ENCODE assay signal across 8 cellular contexts in genomic region chr6:105402981-105403935, GRCh38. TPM values are rescaled to one million over a fixed set of nuclear protein-coding genes. Genes with fewer than 3 reads are reported as not detected.
A peak's percentile ranks its signal among the peaks of the same experiment; 100 is the strongest.
DNase-seq lines count a peak whose midpoint lies in the region; ATAC-seq, FAIRE-seq and TF ChIP-seq lines count a peak whose summit lies in the region.

PREP (minus strand) TSS chr6:105403082; CDS start chr6:105402891, 191 bp downstream.

- no peaks in the 10 kb centered on the region for H3K9me3 ChIP-seq in keratinocyte (ENCODE audit: control insufficient read depth, low read depth, low read length)

- dilution Hi-C loops in keratinocyte (cut with MboI; ENCODE audit: extremely low pct_ligation_motif_present, low sequenced_read_pairs) = loop anchor here (25.0 kb wide), 1 partner anchor 316 kb away; no protein-coding TSS in a partner anchor

- TF ChIP-seq CTCF in AG10803 (conservative IDR thresholded peaks at IDR 0.05; ENCODE audit: low read length) (peak; percentile 89), keratinocyte (optimal IDR thresholded peaks at IDR 0.05 in 1 of 3, IDR thresholded peaks at IDR 0.05 in 1 of 3, conservative IDR thresholded peaks at IDR 0.05 in 1 of 3; ENCODE audit: extremely low read depth in 1 of 3, insufficient read depth in 2 of 3, low read length in 3 of 3) (peak; percentile 83 to 96 (median 83))

- H3K27me3 ChIP-seq in keratinocyte (ENCODE audit: control insufficient read depth, extremely low read depth, insufficient read depth, low read length) = no peaks in the 10 kb centered on the region

- DNase-seq in AG10803 (ENCODE audit: low read depth) = peak; percentile 90
- DNase-seq in NCI-H2227 (lab: John Stamatoyannopoulos, UW; ENCODE audit: unreplicated experiment) = peak; percentile 85
- DNase-seq in activated CD4-positive, CD25-positive, alpha-beta regulatory T cell treated with anti-CD3 and anti-CD28 coated beads, Interleukin-2, amount 50 U/mL, for 16 hours (ENCODE audit: low read depth, low spot score) = peak; percentile 65
- DNase-seq in central memory CD4-positive, alpha-beta T cell = peak; percentile 79
- no peak for DNase-seq in keratinocyte (ENCODE audit: low read depth, low spot score)
- DNase-seq in stimulated activated CD4-positive, alpha-beta T cell treated with anti-CD3 and anti-CD28 coated beads, Interleukin-12 subunit alpha, Interleukin-12 subunit beta, amount 100 ng/mL, for 48 hours (ENCODE audit: low read depth in 2 of 3, low spot score in 1 of 3) = peak; percentile 61 to 81 (median 70)

- peaks cover 37% of the 10 kb centered on the region for H3K4me1 ChIP-seq in keratinocyte (ENCODE audit: control insufficient read depth, extremely low read depth, insufficient read depth, low read length)

- no peaks in the 10 kb centered on the region for H3K36me3 ChIP-seq in keratinocyte (ENCODE audit: control insufficient read depth in 2 of 2, extremely low read depth in 1 of 2, insufficient read depth in 2 of 2, low read length in 2 of 2)

- H3K9ac ChIP-seq in keratinocyte (ENCODE audit: control insufficient read depth, extremely low read depth, insufficient read depth, low read length) = peak within 1 kb of the TSS; percentile 85

- peak; percentile 78 for FAIRE-seq in keratinocyte (lab: Jason Lieb, UNC)

- ATAC-seq in GM18907 (IDR thresholded peaks at IDR 0.05; ENCODE audit: unreplicated experiment) = peak; percentile 96
- ATAC-seq in HG03139 (IDR thresholded peaks at IDR 0.05; ENCODE audit: unreplicated experiment) = peak; percentile 90

- H3K4me3 ChIP-seq in AG10803 (ENCODE audit: low read length) (peak within 1 kb of the TSS; percentile 91), keratinocyte (ENCODE audit: control insufficient read depth in 2 of 3, extremely low read depth in 1 of 3, insufficient read depth in 2 of 3, low read depth in 1 of 3, low read length in 3 of 3) (peak within 1 kb of the TSS; percentile 79 to 92 (median 92))

- peak within 1 kb of the TSS; percentile 99 for H2AFZ ChIP-seq in keratinocyte (ENCODE audit: control insufficient read depth, low read length)

- H4K20me1 ChIP-seq in keratinocyte (ENCODE audit: control insufficient read depth, extremely low read depth, insufficient read depth, low read length) = no peaks in the 10 kb centered on the region

- H3K4me2 ChIP-seq in keratinocyte (ENCODE audit: control insufficient read depth, extremely low read depth, insufficient read depth, low read depth, low read length) = peak within 1 kb of the TSS; percentile 85

- H3K9me1 ChIP-seq in keratinocyte (ENCODE audit: control insufficient read depth, extremely low read depth, insufficient read depth, low read length) = peaks cover under 1% of the 10 kb centered on the region

- H3K79me2 ChIP-seq in keratinocyte (ENCODE audit: control insufficient read depth, insufficient read depth, low read length) = peaks cover 46% of the 10 kb centered on the region

- H3K27ac ChIP-seq in keratinocyte (ENCODE audit: control insufficient read depth, insufficient read depth, low read length) = peak within 1 kb of the TSS; percentile 64

RNA-seq across cellular contexts. Expression of gene PREP, which starts in this region (rescaled TPM):
- 34.5 to 75.6 TPM (median 48.3 TPM) in 3 replicates for polyA plus RNA-seq in keratinocyte
- 21.3 TPM for polyA plus RNA-seq in keratinocyte (2011; ENCODE audit: low read depth)
- 40.7 and 53.0 TPM in 2 replicates for polyA plus RNA-seq in keratinocyte (2011; cell fraction: cytosol; rRNA removed)
- polyA plus RNA-seq in keratinocyte (2011; cell fraction: nucleus; rRNA removed) = 68.8 and 78.5 TPM in 2 replicates
- 48.0 and 64.3 TPM in 2 replicates for polyA plus RNA-seq in keratinocyte (2012; ENCODE audit: low replicate concordance)
- polyA minus RNA-seq in keratinocyte = 40.6 to 78.5 TPM (median 44.3 TPM) in 3 replicates
- polyA minus RNA-seq in keratinocyte (2011; cell fraction: cytosol; rRNA and poly(A)+ RNA removed) = 25.9 TPM
- polyA minus RNA-seq in keratinocyte (2011; cell fraction: nucleus; rRNA and poly(A)+ RNA removed) = 37.9 and 87.7 TPM in 2 replicates
